In genomic region chr7:141014091-141014490, GRCh38 we compare ENCODE assay signal across 8 cellular contexts. TPM values are rescaled to one million over a fixed set of nuclear protein-coding genes. Genes with fewer than 3 reads are reported as not detected.
DNase-seq lines count a peak whose midpoint lies in the region; ATAC-seq, FAIRE-seq and TF ChIP-seq lines count a peak whose summit lies in the region.

No MANE protein-coding gene starts in this region.

- peak overlapping the region; percentile 98 for H2AFZ ChIP-seq in keratinocyte (ENCODE audit: control insufficient read depth, low read length)

- DNase-seq in Right ventricle myocardium superior (no peak), left ventricle myocardium superior (no peak), keratinocyte (ENCODE audit: low read depth, low spot score) (no peak), superior temporal gyrus (ENCODE audit: extremely low spot score) (peak; percentile 17), epidermal melanocyte (ENCODE audit: insufficient read length, low spot score) (no peak)
- no peak for DNase-seq in activated CD8-positive, alpha-beta memory T cell treated with anti-CD3 and anti-CD28 coated beads, Interleukin-2, amount 50 U/mL, for 4 hours

- peak overlapping the region; percentile 89 for H3K9ac ChIP-seq in keratinocyte (ENCODE audit: control insufficient read depth, extremely low read depth, insufficient read depth, low read length)

- H3K27ac ChIP-seq in angular gyrus (ENCODE audit: low read depth, low read length) (peak overlapping the region; percentile 92), keratinocyte (ENCODE audit: control insufficient read depth, insufficient read depth, low read length) (peak overlapping the region; percentile 97)

- dilution Hi-C loops in keratinocyte (cut with MboI; ENCODE audit: extremely low pct_ligation_motif_present, low sequenced_read_pairs), result no loop called here

- no peaks in the 10 kb centered on the region for H4K20me1 ChIP-seq in keratinocyte (ENCODE audit: control insufficient read depth, extremely low read depth, insufficient read depth, low read length)

- intact Hi-C loops in Right ventricle myocardium superior (cut with DNase I), result loop anchor here (5.0 to 10.0 kb wide), 3 partner anchors 202 to 521 kb away; partner anchors contain the start of gene ADCK2
- intact Hi-C loops in left ventricle myocardium superior (cut with micrococcal nuclease), result loop anchor here (5.0 kb wide), 1 partner anchor 207 kb away; no protein-coding TSS in a partner anchor

- no peaks in the 10 kb centered on the region for H3K9me3 ChIP-seq in keratinocyte (ENCODE audit: control insufficient read depth, low read depth, low read length)

- ATAC-seq in Right ventricle myocardium superior (ENCODE audit: poor library complexity), result peak; percentile 8
- ATAC-seq in left ventricle myocardium superior, result no peak
- ATAC-seq in HG03565 (IDR thresholded peaks at IDR 0.05; ENCODE audit: unreplicated experiment), result peak; percentile 2

- peaks cover 0 to 5% of the 10 kb centered on the region in 2 experiments for H3K36me3 ChIP-seq in keratinocyte (ENCODE audit: control insufficient read depth in 2 of 2, extremely low read depth in 1 of 2, insufficient read depth in 2 of 2, low read length in 2 of 2)

- H3K79me2 ChIP-seq in keratinocyte (ENCODE audit: control insufficient read depth, insufficient read depth, low read length), result peaks cover 23% of the 10 kb centered on the region

- H3K4me1 ChIP-seq in keratinocyte (ENCODE audit: control insufficient read depth, extremely low read depth, insufficient read depth, low read length), result peaks cover 16% of the 10 kb centered on the region

- no peaks in the 10 kb centered on the region for H3K27me3 ChIP-seq in keratinocyte (ENCODE audit: control insufficient read depth, extremely low read depth, insufficient read depth, low read length)

- H3K9me1 ChIP-seq in keratinocyte (ENCODE audit: control insufficient read depth, extremely low read depth, insufficient read depth, low read length), result no peaks in the 10 kb centered on the region

- peak overlapping the region; percentile 95 for H3K4me2 ChIP-seq in keratinocyte (ENCODE audit: control insufficient read depth, extremely low read depth, insufficient read depth, low read depth, low read length)

- no peak for TF ChIP-seq CTCF in keratinocyte (optimal IDR thresholded peaks at IDR 0.05 in 1 of 3, IDR thresholded peaks at IDR 0.05 in 1 of 3, conservative IDR thresholded peaks at IDR 0.05 in 1 of 3; ENCODE audit: extremely low read depth in 1 of 3, insufficient read depth in 2 of 3, low read length in 3 of 3)

- H3K4me3 ChIP-seq in keratinocyte (ENCODE audit: control insufficient read depth in 2 of 3, extremely low read depth in 1 of 3, insufficient read depth in 2 of 3, low read depth in 1 of 3, low read length in 3 of 3), result peak overlapping the region; percentile 56 to 94 (median 93)

- no peak for FAIRE-seq in keratinocyte (lab: Jason Lieb, UNC)

RNA-seq across cellular contexts. Expression of gene MRPS33, which starts 0.7 kb away (rescaled TPM):
- 136 TPM for total RNA-seq in Right ventricle myocardium superior
- 125 TPM for total RNA-seq in left ventricle myocardium superior
- 58.3 to 141 TPM (median 85.4 TPM) in 3 replicates for polyA plus RNA-seq in keratinocyte
- 31.2 TPM for polyA plus RNA-seq in keratinocyte (2011; ENCODE audit: low read depth)
- 71.6 and 112 TPM in 2 replicates for polyA plus RNA-seq in keratinocyte (2011; cell fraction: cytosol; rRNA removed)
- 25.5 and 40.6 TPM in 2 replicates for polyA plus RNA-seq in keratinocyte (2011; cell fraction: nucleus; rRNA removed)
- polyA plus RNA-seq in keratinocyte (2012; ENCODE audit: low replicate concordance), result 64.2 and 121 TPM in 2 replicates
- polyA minus RNA-seq in keratinocyte, result 9.0 to 30.4 TPM (median 14.5 TPM) in 3 replicates
- polyA minus RNA-seq in keratinocyte (2011; cell fraction: cytosol; rRNA and poly(A)+ RNA removed), result 12.7 TPM
- 7.1 and 8.7 TPM in 2 replicates for polyA minus RNA-seq in keratinocyte (2011; cell fraction: nucleus; rRNA and poly(A)+ RNA removed)

RNA-seq across cellular contexts. Expression of gene TMEM178B, which starts 59.8 kb away (rescaled TPM):
- total RNA-seq in Right ventricle myocardium superior (35.4 TPM), left ventricle myocardium superior (38.2 TPM)
- 0.01 TPM in 1 of 3 replicates, not detected in the others for polyA plus RNA-seq in keratinocyte
- polyA plus RNA-seq in keratinocyte (2011; ENCODE audit: low read depth), result not detected
- polyA plus RNA-seq in keratinocyte (2011; cell fraction: cytosol; rRNA removed), result 0.01 TPM in 2 replicates
- 0.01 TPM in 2 replicates for polyA plus RNA-seq in keratinocyte (2011; cell fraction: nucleus; rRNA removed)
- 0.04 TPM in 1 of 2 replicates, not detected in the other for polyA plus RNA-seq in keratinocyte (2012; ENCODE audit: low replicate concordance)
- polyA minus RNA-seq in keratinocyte, result not detected in 3 replicates
- not detected for polyA minus RNA-seq in keratinocyte (2011; cell fraction: cytosol; rRNA and poly(A)+ RNA removed)
- polyA minus RNA-seq in keratinocyte (2011; cell fraction: nucleus; rRNA and poly(A)+ RNA removed), result 0.08 TPM in 1 of 2 replicates, not detected in the other
